24 cellular contexts compared by ENCODE assay signal in the genomic region with DNA sequence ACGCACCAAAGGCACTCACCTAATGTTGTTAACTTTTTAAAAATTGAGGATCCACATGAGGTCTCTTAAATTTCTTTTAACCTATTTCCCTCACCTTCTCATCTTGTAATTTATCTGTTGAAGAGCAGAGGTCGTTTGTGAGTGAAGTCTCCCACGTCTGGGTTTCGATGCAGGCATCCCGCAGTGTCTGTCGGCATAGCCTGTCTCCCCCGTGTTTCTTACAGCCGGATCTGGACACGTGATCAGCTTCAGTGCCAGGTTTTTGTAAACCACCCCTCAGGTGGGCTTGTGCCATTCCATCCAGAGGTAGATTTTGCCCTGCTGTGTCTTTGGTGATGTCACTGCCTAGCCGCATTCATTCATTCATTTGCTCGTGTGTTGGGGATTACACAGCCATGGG. TPM values are rescaled to one million over a fixed set of nuclear protein-coding genes. Genes with fewer than 3 reads are reported as not detected.
DNase-seq lines count a peak whose midpoint lies in the region; ATAC-seq, FAIRE-seq and TF ChIP-seq lines count a peak whose summit lies in the region.
"Had no signal": no experiment of that assay in that cellular context is flagged by ENCODE, and none has a peak within 500 bp of the region (broad histone marks: within the 10 kb centered on the region; RNA-seq: fewer than 3 reads in every experiment).

No MANE protein-coding gene starts in this region.

- no peak overlapping the region for H3K9ac ChIP-seq in SK-N-MC (ENCODE audit: insufficient read length)
- no peak overlapping the region for H3K9ac ChIP-seq in kidney (ENCODE audit: low read length in 2 of 2)
- H3K9ac ChIP-seq: GM23248 had no signal

- H3K36me3 Mint-ChIP-seq in mesothelial cell of epicardium, result no peaks in the 10 kb centered on the region
- H3K36me3 Mint-ChIP-seq: CD4-positive, alpha-beta memory T cell had no signal

- H3K27me3 ChIP-seq in right cardiac atrium (ENCODE audit: control insufficient read depth, insufficient read depth), result no peaks in the 10 kb centered on the region

- H3K9me3 ChIP-seq in right cardiac atrium (ENCODE audit: control insufficient read depth, low read length), result no peaks in the 10 kb centered on the region
- H3K9me3 ChIP-seq in SK-N-MC (ENCODE audit: low read depth, low read length), result no peaks in the 10 kb centered on the region
- no peaks in the 10 kb centered on the region for H3K9me3 ChIP-seq in kidney (ENCODE audit: control insufficient read depth in 1 of 2, low read length in 2 of 2)

- peak overlapping the region; percentile 5 for H3K4me3 Mint-ChIP-seq in mesothelial cell of epicardium
- H3K4me3 Mint-ChIP-seq: CD4-positive, alpha-beta memory T cell had no signal

- 62% methylated on average over 11 of the region's 11 CpGs for WGBS in right cardiac atrium

- no peak for ATAC-seq in Right ventricle myocardium inferior
- ATAC-seq in right cardiac atrium, result no peak
- ATAC-seq: GM12878 had no signal

- no peaks in the 10 kb centered on the region for H3K4me1 ChIP-seq in right cardiac atrium (ENCODE audit: control insufficient read depth, insufficient read depth, low read length)
- no peaks in the 10 kb centered on the region for H3K4me1 ChIP-seq in kidney (ENCODE audit: control insufficient read depth in 1 of 2, insufficient read depth in 1 of 2, low read depth in 1 of 2, low read length in 2 of 2)

- peak overlapping the region; percentile 72 for H3K27ac Mint-ChIP-seq in mesothelial cell of epicardium
- H3K27ac Mint-ChIP-seq: CD4-positive, alpha-beta memory T cell had no signal

- H3K4me1 Mint-ChIP-seq in mesothelial cell of epicardium, result peaks cover 14% of the 10 kb centered on the region

- DNase-seq in Right ventricle myocardium inferior (ENCODE audit: missing footprints) (peak; percentile 44), right cardiac atrium (no peak), SK-N-MC (ENCODE audit: low read depth, low spot score) (no peak), kidney (peak; percentile 22), mesothelial cell of epicardium (ENCODE audit: low spot score in 2 of 2, unreplicated experiment in 2 of 2) (no peak), midbrain (lab: John Stamatoyannopoulos, UW) (no peak), KBM-7 (no peak), GM03348 (ENCODE audit: low spot score) (no peak)
- DNase-seq: C1 segment of cervical spinal cord; Calu3; CD4-positive, alpha-beta memory T cell; COR-L47; DMS153; DND-41; GM23248; H7; HCEC 1CT had no signal

- in situ Hi-C loops in KBM-7 (cut with MboI; ENCODE audit: low pct_unique_long_range_greater_than_20kb, low sequenced_read_pairs), result no loop called here

- H3K36me3 ChIP-seq in SK-N-MC (ENCODE audit: insufficient read depth, low read length) (no peaks in the 10 kb centered on the region), kidney (ENCODE audit: control insufficient read depth in 1 of 2, insufficient read depth in 2 of 2, low read length in 2 of 2) (no peaks in the 10 kb centered on the region)

- no peak for TF ChIP-seq CTCF in kidney (IDR thresholded peaks at IDR 0.05; ENCODE audit: borderline replicate concordance, extremely low read depth, insufficient read depth)
- no peak for TF ChIP-seq CTCF in mesothelial cell of epicardium (IDR thresholded peaks at IDR 0.05; ENCODE audit: unreplicated experiment)

- H3K4me3 ChIP-seq in right cardiac atrium (ENCODE audit: low read length) (no peak overlapping the region), SK-N-MC (0 out of 2 replicates have a peak overlapping the region, but pooled peaks have one; percentile 14), kidney (ENCODE audit: low read length in 2 of 2) (no peak overlapping the region)
- H3K4me3 ChIP-seq: GM12878, GM23248 had no signal

- intact Hi-C loops in Right ventricle myocardium inferior (cut with DNase I), result loop anchor here (10.0 kb wide), 1 partner anchor 193 kb away; no protein-coding TSS in a partner anchor
- intact Hi-C loops in right cardiac atrium (cut with DNase I), result loop anchor here in 3 of 4 donors (10.0 kb wide), 1 partner anchor 193 kb away; no protein-coding TSS in a partner anchor
- intact Hi-C loops in kidney (cut with DNase I), result no loop called here

- H3K9me3 Mint-ChIP-seq in mesothelial cell of epicardium, result peaks cover 7% of the 10 kb centered on the region
- H3K9me3 Mint-ChIP-seq: CD4-positive, alpha-beta memory T cell had no signal

- peaks cover 9% of the 10 kb centered on the region for H3K27me3 Mint-ChIP-seq in mesothelial cell of epicardium (ENCODE audit: low read depth)

- no peak overlapping the region for H3K27ac ChIP-seq in right cardiac atrium (ENCODE audit: low read length)
- H3K27ac ChIP-seq in SK-N-MC, result no peak overlapping the region
- no peak overlapping the region for H3K27ac ChIP-seq in kidney (ENCODE audit: low read depth in 2 of 2, low read length in 2 of 2)
- H3K27ac ChIP-seq: GM23248 had no signal

- no peak for FAIRE-seq in kidney (lab: Jason Lieb, UNC)
- FAIRE-seq: G401.6, GM12878, GM19239, H1 had no signal

RNA-seq across cellular contexts. Expression of a gene that starts 16.1 kb away (rescaled TPM):
- not detected for total RNA-seq in Right ventricle myocardium inferior
- not detected for total RNA-seq in right cardiac atrium
- not detected for polyA plus RNA-seq in right cardiac atrium
- total RNA-seq in kidney, result not detected
- not detected for polyA plus RNA-seq in kidney (ENCODE audit: insufficient read depth, low read depth, low replicate concordance)
- not detected in 3 replicates for total RNA-seq in mesothelial cell of epicardium
- total RNA-seq: A172; A673; Calu3; CD4-positive, alpha-beta memory T cell; GM12878; GM23248; H1; H7 had no signal
- polyA plus RNA-seq: BJ; CD4-positive, alpha-beta memory T cell; GM12878; GM23248; H1 had no signal

RNA-seq across cellular contexts. Expression of a gene that starts 25.1 kb away (rescaled TPM):
- total RNA-seq in Right ventricle myocardium inferior (not detected), right cardiac atrium (not detected), kidney (not detected), mesothelial cell of epicardium (not detected in 3 replicates)
- polyA plus RNA-seq in right cardiac atrium (not detected), kidney (ENCODE audit: insufficient read depth, low read depth, low replicate concordance) (not detected)
- total RNA-seq: A172; A673; Calu3; CD4-positive, alpha-beta memory T cell; GM12878; GM23248; H1; H7 had no signal
- polyA plus RNA-seq: BJ; CD4-positive, alpha-beta memory T cell; GM12878; GM23248; H1 had no signal

Comparison
In these comparisons a context has a peak if more than half of its experiments do, and no peak if none do; other contexts are left out.
1. DNase-seq: peak in Right ventricle myocardium inferior (single experiment) and kidney (single experiment); none in right cardiac atrium (0 of 3), SK-N-MC (single experiment), mesothelial cell of epicardium (0 of 2), midbrain (single experiment), KBM-7 (single experiment) and GM03348 (single experiment).